ENCODE assay signal across 2 cellular contexts in genomic region chr2:188997276-188997675, GRCh38.
A peak's percentile ranks its signal among the peaks of the same experiment; 100 is the strongest.
TF ChIP-seq lines count a peak whose summit lies in the region.

No MANE protein-coding gene starts in this region.

TF ChIP-seq in IMR-90, 13 proteins besides CTCF, POLR2A, EP300 and RAD21:
- TF ChIP-seq MXI1 (IDR thresholded peaks at IDR 0.05; ENCODE audit: borderline replicate concordance, low read depth, low read length) (no peak), MAZ (IDR thresholded peaks at IDR 0.05; ENCODE audit: borderline replicate concordance, low read depth, low read length) (no peak), RCOR1 (IDR thresholded peaks at IDR 0.05; ENCODE audit: insufficient replicate concordance, low read length) (no peak), SMC3 (IDR thresholded peaks at IDR 0.05; ENCODE audit: low read depth, low read length) (no peak), CHD1 (IDR thresholded peaks at IDR 0.05; ENCODE audit: low read depth, low read length) (no peak)
- TF ChIP-seq, protein P1, sequence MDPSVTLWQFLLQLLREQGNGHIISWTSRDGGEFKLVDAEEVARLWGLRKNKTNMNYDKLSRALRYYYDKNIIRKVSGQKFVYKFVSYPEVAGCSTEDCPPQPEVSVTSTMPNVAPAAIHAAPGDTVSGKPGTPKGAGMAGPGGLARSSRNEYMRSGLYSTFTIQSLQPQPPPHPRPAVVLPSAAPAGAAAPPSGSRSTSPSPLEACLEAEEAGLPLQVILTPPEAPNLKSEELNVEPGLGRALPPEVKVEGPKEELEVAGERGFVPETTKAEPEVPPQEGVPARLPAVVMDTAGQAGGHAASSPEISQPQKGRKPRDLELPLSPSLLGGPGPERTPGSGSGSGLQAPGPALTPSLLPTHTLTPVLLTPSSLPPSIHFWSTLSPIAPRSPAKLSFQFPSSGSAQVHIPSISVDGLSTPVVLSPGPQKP (IDR thresholded peaks at IDR 0.05; ENCODE audit: borderline replicate concordance, low read depth, low read length) = no peak

TF ChIP-seq in HepG2, 621 proteins besides CTCF, POLR2A, EP300 and RAD21:
- no peak for TF ChIP-seq ZNF75D (CRISPR knock-in tag; IDR thresholded peaks at IDR 0.05; ENCODE audit: borderline replicate concordance)
- TF ChIP-seq MAFK (conservative IDR thresholded peaks at IDR 0.05 in 1 of 2, IDR thresholded peaks at IDR 0.05 in 1 of 2; ENCODE audit: low read length in 2 of 2) = peak; percentile 4 to 33; a peak in 1 of 4 replicates
- 0 out of 2 replicates have a peak, but pooled peaks have one; percentile 7 for TF ChIP-seq MAFF (IDR thresholded peaks at IDR 0.05; ENCODE audit: low read depth, low read length)
